In genomic region chr20:63400486-63401210, GRCh38 we compare ENCODE assay signal across 26 cellular contexts. TPM values are rescaled to one million over a fixed set of nuclear protein-coding genes. Genes with fewer than 3 reads are reported as not detected.
DNase-seq lines count a peak whose midpoint lies in the region; ATAC-seq, FAIRE-seq and TF ChIP-seq lines count a peak whose summit lies in the region.
"Had no signal": no experiment of that assay in that cellular context is flagged by ENCODE, and none has a peak within 500 bp of the region (broad histone marks: within the 10 kb centered on the region; RNA-seq: fewer than 3 reads in every experiment).

No MANE protein-coding gene starts in this region.

- TF ChIP-seq CTCF in HEK293 (tag by site-specific recombination; IDR thresholded peaks at IDR 0.05), result no peak

- peak; percentile 74 for FAIRE-seq in urothelium cell line (lab: Jason Lieb, UNC)
- FAIRE-seq in small intestine (lab: Jason Lieb, UNC), result no peak
- FAIRE-seq: GM12892, K562 had no signal

- no peaks in the 10 kb centered on the region for H3K27me3 ChIP-seq in small intestine (ENCODE audit: control insufficient read depth in 2 of 2, insufficient read depth in 2 of 2, low read length in 2 of 2)

- CTCF ChIA-PET in HEK293 (lab: Yijun Ruan, JAX), result interaction anchor here (0.6 kb wide), 1 partner anchor 83 kb away, joined by 8 read pairs; no protein-coding TSS in a partner anchor

- no peak overlapping the region for H3K27ac ChIP-seq in HEK293 (ENCODE audit: extremely low read depth, low read depth, low read length)
- no peak overlapping the region for H3K27ac ChIP-seq in small intestine (ENCODE audit: low read depth in 1 of 2, low read length in 1 of 2)
- H3K27ac ChIP-seq: BLaER1, HL-60, PC-9, SJSA1 had no signal

- 81 to 84% (median 83%) methylated on average over 39 to 44 of the region's 44 CpGs for WGBS in small intestine, 3 donors

- no peaks in the 10 kb centered on the region for H3K9me3 ChIP-seq in HEK293 (ENCODE audit: control insufficient read depth, insufficient read depth, low read depth, low read length)
- no peaks in the 10 kb centered on the region for H3K9me3 ChIP-seq in small intestine (ENCODE audit: control insufficient read depth, low read depth)
- H3K9me3 ChIP-seq: BLaER1, SJSA1 had no signal

- POLR2A ChIA-PET in HEK293 (lab: Yijun Ruan, JAX), result no interaction called here

- H3K36me3 ChIP-seq in HEK293 (ENCODE audit: control insufficient read depth in 2 of 2, insufficient read depth in 1 of 2, low read length in 2 of 2) (no peaks in the 10 kb centered on the region), small intestine (ENCODE audit: control insufficient read depth in 2 of 2, insufficient read depth in 2 of 2, low read length in 2 of 2) (no peaks in the 10 kb centered on the region)
- H3K36me3 ChIP-seq: BLaER1, SJSA1 had no signal

- ATAC-seq in SK-N-SH treated with all-trans-retinoic acid at 6 μM for 48 hours, result peak; percentile 33; the same call in 2 of the 3 replicates
- ATAC-seq: HCT116, K562 had no signal

- H3K4me3 ChIP-seq in HEK293 (ENCODE audit: low read depth, low read length) (no peak overlapping the region), small intestine (ENCODE audit: low read depth in 1 of 2, low read length in 2 of 2) (no peak overlapping the region)
- H3K4me3 ChIP-seq: BLaER1, K562, PC-9, SJSA1 had no signal

- DNase-seq in DMS 273 (lab: John Stamatoyannopoulos, UW; ENCODE audit: unreplicated experiment) (peak; percentile 57), DMS 273 treated with DMSO at 0.1 percent for 48 hours (lab: John Stamatoyannopoulos, UW) (no peak), urothelium cell line (ENCODE audit: low spot score) (no peak), NCI-H69 (lab: John Stamatoyannopoulos, UW) (no peak), small intestine (no peak)
- DNase-seq: 8988T; ACHN; CD4-positive, CD25-positive, alpha-beta regulatory T cell; Kasumi-1; MM.1S; NCI-H1048; NCI-H1417 treated with DMSO at 0.1 percent for 48 hours; NCI-H1694 treated with DMSO at 0.1 percent for 48 hours; NCI-H2081; NCI-H774; PC-9; Right ventricle myocardium superior; T-helper 1 cell had no signal

- H3K4me1 ChIP-seq in HEK293 (ENCODE audit: control insufficient read depth, insufficient read depth, low read length) (no peaks in the 10 kb centered on the region), small intestine (ENCODE audit: control insufficient read depth in 2 of 2, insufficient read depth in 1 of 2, low read depth in 1 of 2, low read length in 1 of 2) (no peaks in the 10 kb centered on the region)
- H3K4me1 ChIP-seq: SJSA1 had no signal

TF ChIP-seq in HEK293, 187 proteins besides CTCF, POLR2A, EP300 and RAD21:
- no peak for TF ChIP-seq ZBTB17 (tag by site-specific recombination; IDR thresholded peaks at IDR 0.05)
- peak; percentile 48; the same call in 1 of the 2 replicates for TF ChIP-seq HIC1 (tag by site-specific recombination; IDR thresholded peaks at IDR 0.05)

TF ChIP-seq in SK-N-SH treated with all-trans-retinoic acid at 6 μM for 48 hours, 23 proteins besides CTCF, POLR2A, EP300 and RAD21:
- TF ChIP-seq ESRRG (CRISPR knock-in tag; IDR thresholded peaks at IDR 0.05) (no peak), ISL1 (CRISPR knock-in tag; IDR thresholded peaks at IDR 0.05) (no peak), TSHZ2 (CRISPR knock-in tag; IDR thresholded peaks at IDR 0.05) (no peak)
TF ChIP-seq in SK-N-SH treated with all-trans-retinoic acid at 6 μM for 48 hours: peak in this region for 0.

RNA-seq across cellular contexts. Expression of gene CHRNA4, which starts 39.5 kb away (rescaled TPM):
- under 1 TPM in 1 of 3 donors, not detected in 2; 0.01 TPM for polyA plus RNA-seq in small intestine
- polyA plus RNA-seq: CD4-positive, CD25-positive, alpha-beta regulatory T cell; K562 had no signal
